1 cellular context compared by ENCODE assay signal in genomic region chr3:79368403-79368802, GRCh38.
TF ChIP-seq lines count a peak whose summit lies in the region.

No MANE protein-coding gene starts in this region.

TF ChIP-seq in GM23338, 12 proteins besides CTCF, POLR2A, EP300 and RAD21 (continued from another document):
- no peak for TF ChIP-seq ZNF462 (CRISPR knock-in tag; IDR thresholded peaks at IDR 0.05)
- TF ChIP-seq EZH2phosphoT487 (IDR thresholded peaks at IDR 0.05; ENCODE audit: unreplicated experiment) = no peak
